Comparison of ENCODE assay signal across 8 cellular contexts in the genomic region with DNA sequence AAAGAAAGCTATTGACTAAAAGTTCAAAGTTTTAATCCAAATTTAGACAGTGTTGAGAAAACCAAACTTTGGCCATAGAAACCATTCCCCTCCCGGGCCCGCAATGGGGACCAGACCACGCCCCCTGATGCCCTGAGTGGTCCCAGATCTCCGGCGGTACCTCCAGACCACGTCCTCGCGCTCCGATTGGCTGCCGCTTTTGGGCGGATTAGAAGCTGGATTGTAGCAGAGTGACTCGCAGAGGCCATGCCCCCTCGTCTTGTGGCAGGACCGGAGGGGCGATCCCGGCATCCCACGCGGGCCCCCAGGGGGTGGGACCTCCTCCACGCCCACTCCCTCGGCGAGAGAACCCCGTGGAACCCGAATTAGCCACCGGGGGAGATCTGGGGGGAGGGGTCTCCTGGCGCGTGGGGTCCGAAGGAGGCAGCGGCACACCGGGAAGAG. TPM values are rescaled to one million over a fixed set of nuclear protein-coding genes. Genes with fewer than 3 reads are reported as not detected.
DNase-seq lines count a peak whose midpoint lies in the region; ATAC-seq and TF ChIP-seq lines count a peak whose summit lies in the region.

No MANE protein-coding gene starts in this region.

- no peak for TF ChIP-seq POLR2A in IMR-90 (IDR thresholded peaks at IDR 0.05; ENCODE audit: low read depth, low read length)
- peak in 1 of 2 donors; percentile 49 for TF ChIP-seq POLR2A in tibial nerve (IDR thresholded peaks at IDR 0.05)

- no peak overlapping the region for H2BK5ac ChIP-seq in IMR-90 (ENCODE audit: low read depth, low read length, poor library complexity, severe bottlenecking)

- 40% methylated on average over 2 of the region's 29 CpGs; no CpG with 5 or more reads in 1 of the 2 experiments for WGBS in IMR-90 (ENCODE audit: extremely low coverage in 2 of 2, insufficient read length in 1 of 2), 2 experiments
- WGBS in tibial nerve, 2 donors, result 18 to 21% methylated on average over 22 to 26 of the region's 29 CpGs

- 0 out of 2 replicates have a peak overlapping the region, but pooled peaks have one; percentile 1 for H4K91ac ChIP-seq in IMR-90 (ENCODE audit: insufficient read depth, low read depth, low read length)

- no peak overlapping the region for H3K18ac ChIP-seq in IMR-90 (ENCODE audit: low read depth, low read length)

- peak overlapping the region; percentile 77 for H3K27ac Mint-ChIP-seq in activated naive CD8-positive, alpha-beta T cell

- peak; percentile 94 for ATAC-seq in IMR-90 (ENCODE audit: low read depth)
- peak; percentile 89 for ATAC-seq in Right ventricle myocardium superior (ENCODE audit: poor library complexity)

- H2BK120ac ChIP-seq in IMR-90 (ENCODE audit: low read depth, low read length), result no peak overlapping the region

- in situ Hi-C loops in IMR-90 (cut with MboI; ENCODE audit: low sequenced_read_pairs), result loop anchor here (5.0 to 10.0 kb wide), 2 partner anchors 45 to 192 kb away; a partner anchor contains a TSS

- H3K79me1 ChIP-seq in IMR-90 (ENCODE audit: low read depth in 1 of 2, low read length in 2 of 2), result 0 out of 4 replicates have a peak, but pooled peaks cover 0 to 4% of the 10 kb centered on the region in 2 experiments

- CTCF ChIA-PET in IMR-90 (lab: Yijun Ruan, JAX), result interaction anchor here (2.0 kb wide), 1 partner anchor 42 kb away, joined by 14 read pairs; no protein-coding TSS in a partner anchor

- no peaks in the 10 kb centered on the region for H3K9me3 ChIP-seq in IMR-90 (ENCODE audit: control insufficient read depth, insufficient read depth, low read length)
- H3K9me3 ChIP-seq in SK-N-MC (ENCODE audit: low read depth, low read length), result no peaks in the 10 kb centered on the region
- no peaks in the 10 kb centered on the region for H3K9me3 ChIP-seq in tibial nerve

- intact Hi-C loops in IMR-90 (cut with micrococcal nuclease), result no loop called here
- intact Hi-C loops in Right ventricle myocardium superior (cut with DNase I), result no loop called here

- BruUV-seq in IMR-90 (replicated peaks; lab: Mats Ljungman, UMichigan), result no TSS peak

- TF ChIP-seq EP300 in tibial nerve (IDR thresholded peaks at IDR 0.05), result peak in 1 of 2 donors; percentile 27

- H2BK20ac ChIP-seq in IMR-90 (ENCODE audit: low read depth, low read length), result no peak overlapping the region

- no peak overlapping the region for H3K23ac ChIP-seq in IMR-90 (ENCODE audit: low read depth, low read length)

- no peak for TF ChIP-seq RAD21 in IMR-90 (IDR thresholded peaks at IDR 0.05; ENCODE audit: low read length)

- H3K4me3 ChIP-seq in GM12865 (ENCODE audit: low read depth, low read length) (peak overlapping the region; percentile 36), IMR-90 (ENCODE audit: insufficient read depth, low read depth, low read length) (peak overlapping the region; percentile 14; the same call in 1 of the 2 replicates), SK-N-MC (peak overlapping the region; percentile 82), tibial nerve (peak overlapping the region in 3 of 4 donors; percentile 17 to 48 (median 29))

- H3K4me2 ChIP-seq in IMR-90 (ENCODE audit: low read depth, low read length), result peak overlapping the region; percentile 86

- H4K8ac ChIP-seq in IMR-90 (ENCODE audit: low read depth in 2 of 2, low read length in 2 of 2), result peak overlapping the region in 1 of 2 experiments; percentile 46; a peak in 1 of 4 replicates

- H3K9me1 ChIP-seq in IMR-90 (ENCODE audit: insufficient read depth, low read length), result no peaks in the 10 kb centered on the region

- H4K20me1 ChIP-seq in IMR-90 (ENCODE audit: insufficient read depth, low read length), result no peaks in the 10 kb centered on the region

- peak; percentile 91 for DNase-seq in GM12865 (ENCODE audit: low read depth)
- DNase-seq in IMR-90, result peak; percentile 78
- DNase-seq in SK-N-MC (ENCODE audit: low read depth, low spot score), result no peak
- DNase-seq in Right ventricle myocardium superior, result peak; percentile 89
- peak; percentile 81 for DNase-seq in pons (ENCODE audit: low spot score)
- DNase-seq in tibial nerve (ENCODE audit: low spot score in 2 of 2), result peak; percentile 62 to 73
- no peak for DNase-seq in KG1 (lab: John Stamatoyannopoulos, UW)

- H3K4me3 Mint-ChIP-seq in activated naive CD8-positive, alpha-beta T cell, result peak overlapping the region; percentile 90

- H3K9me3 Mint-ChIP-seq in activated naive CD8-positive, alpha-beta T cell (ENCODE audit: low read depth), result no peaks in the 10 kb centered on the region

- H3K27ac ChIP-seq in IMR-90 (ENCODE audit: insufficient read depth, low read length), result peak overlapping the region; percentile 8; the same call in 1 of the 2 replicates
- H3K27ac ChIP-seq in SK-N-MC, result no peak overlapping the region
- H3K27ac ChIP-seq in tibial nerve, result peak overlapping the region; percentile 70 to 92 (median 80)

- H2AFZ ChIP-seq in IMR-90 (replicated peaks; ENCODE audit: low read length, poor library complexity), result peak overlapping the region; percentile 70

- peaks cover 19% of the 10 kb centered on the region for H3K4me1 Mint-ChIP-seq in activated naive CD8-positive, alpha-beta T cell (ENCODE audit: low read depth)

- POLR2A ChIA-PET in IMR-90 (lab: Charles Lee; ENCODE audit: unreplicated experiment), result interaction anchor here (0.5 kb wide), 1 partner anchor 117 kb away, joined by 7 read pairs; no protein-coding TSS in a partner anchor

- no peak for TF ChIP-seq CTCF in GM12865 (IDR thresholded peaks at IDR 0.05; ENCODE audit: insufficient read depth, low read depth, low read length, missing control alignments)
- no peak for TF ChIP-seq CTCF in IMR-90 (conservative IDR thresholded peaks at IDR 0.05; ENCODE audit: low read depth, low read length)
- TF ChIP-seq CTCF in tibial nerve (IDR thresholded peaks at IDR 0.05), result no peak

- no peaks in the 10 kb centered on the region for H3K27me3 ChIP-seq in IMR-90 (ENCODE audit: control insufficient read depth, insufficient read depth, low read length)
- H3K27me3 ChIP-seq in tibial nerve, result no peaks in the 10 kb centered on the region

- H3K9ac ChIP-seq in IMR-90 (ENCODE audit: low read depth, low read length) (no peak overlapping the region), SK-N-MC (ENCODE audit: insufficient read length) (peak overlapping the region; percentile 1)

- H2AK5ac ChIP-seq in IMR-90 (ENCODE audit: low read depth, low read length), result no peak overlapping the region

- H4K5ac ChIP-seq in IMR-90 (ENCODE audit: low read depth, low read length), result 0 out of 2 replicates have a peak overlapping the region, but pooled peaks have one; percentile 42

- peak overlapping the region; percentile 56 for H2AK9ac ChIP-seq in IMR-90 (replicated peaks; ENCODE audit: low read depth, low read length, poor library complexity)

- no peaks in the 10 kb centered on the region for H3K36me3 Mint-ChIP-seq in activated naive CD8-positive, alpha-beta T cell

- H2BK15ac ChIP-seq in IMR-90 (ENCODE audit: low read depth, low read length), result no peak overlapping the region

- H3K4ac ChIP-seq in IMR-90 (ENCODE audit: low read depth, low read length), result no peak overlapping the region; the same call in 1 of the 2 replicates

- H3K27me3 Mint-ChIP-seq in activated naive CD8-positive, alpha-beta T cell, result no peaks in the 10 kb centered on the region

- peaks cover 12% of the 10 kb centered on the region for H3K4me1 ChIP-seq in IMR-90 (ENCODE audit: control insufficient read depth, insufficient read depth, low read length)
- H3K4me1 ChIP-seq in tibial nerve, result peaks cover 0 to 30% (median 11%) of the 10 kb centered on the region in 4 donors

- peaks cover 8% of the 10 kb centered on the region for H3K36me3 ChIP-seq in IMR-90 (ENCODE audit: control insufficient read depth, insufficient read depth, low read length)
- H3K36me3 ChIP-seq in SK-N-MC (ENCODE audit: insufficient read depth, low read length), result no peaks in the 10 kb centered on the region
- peaks cover 0 to 62% (median 0%) of the 10 kb centered on the region in 3 donors for H3K36me3 ChIP-seq in tibial nerve

- no peak overlapping the region for H3K56ac ChIP-seq in IMR-90 (ENCODE audit: extremely low read depth, insufficient read depth, low read length)

- dilution Hi-C loops in IMR-90 (cut with HindIII; ENCODE audit: low sequenced_read_pairs, unreplicated experiment), result no loop called here

- no peak overlapping the region for H3K14ac ChIP-seq in IMR-90 (replicated peaks; ENCODE audit: low read depth, low read length)

TF ChIP-seq in IMR-90, 13 proteins besides CTCF, POLR2A, EP300 and RAD21 (continues in another document):
- TF ChIP-seq NFE2L2 (IDR thresholded peaks at IDR 0.05; ENCODE audit: low read depth, low read length) (no peak), CEBPB (IDR thresholded peaks at IDR 0.05; ENCODE audit: low read depth, low read length) (no peak), RFX5 (IDR thresholded peaks at IDR 0.05; ENCODE audit: low read depth, low read length) (no peak)

RNA-seq across cellular contexts. Expression of a gene that starts 0.8 kb away (rescaled TPM):
- total RNA-seq in IMR-90 (2012; rRNA removed) (0.54 and 0.56 TPM in 2 replicates), Right ventricle myocardium superior (1.9 TPM), tibial nerve (10 to 100 TPM; 20.1 to 34.5 (median 26.3) TPM)
- 4.5 and 5.6 TPM in 2 replicates for polyA plus RNA-seq in IMR-90 (2012; rRNA removed)
- 7.9 TPM in 2 replicates for polyA plus RNA-seq in IMR-90 (2012; cell fraction: cytosol; rRNA removed)
- polyA plus RNA-seq in IMR-90 (2012; cell fraction: nucleus; rRNA removed; ENCODE audit: low replicate concordance), result 14.0 and 14.9 TPM in 2 replicates

RNA-seq across cellular contexts. Expression of a gene that starts 26.3 kb away (rescaled TPM):
- total RNA-seq in IMR-90 (2012; rRNA removed) (20.1 and 21.7 TPM in 2 replicates), Right ventricle myocardium superior (59.5 TPM), tibial nerve (100 to 1,000 TPM in 1 of 4 donors, 10 to 100 TPM in 3; 75.8 to 108 (median 88.3) TPM)
- 42.2 and 45.3 TPM in 2 replicates for polyA plus RNA-seq in IMR-90 (2012; rRNA removed)
- polyA plus RNA-seq in IMR-90 (2012; cell fraction: cytosol; rRNA removed), result 28.9 and 55.2 TPM in 2 replicates
- polyA plus RNA-seq in IMR-90 (2012; cell fraction: nucleus; rRNA removed; ENCODE audit: low replicate concordance), result 35.9 and 75.7 TPM in 2 replicates

RNA-seq across cellular contexts. Expression of a gene that starts 31.3 kb away (rescaled TPM):
- total RNA-seq in IMR-90 (2012; rRNA removed) (4.2 and 4.5 TPM in 2 replicates), Right ventricle myocardium superior (17.7 TPM), tibial nerve (100 to 1,000 TPM; 211 to 444 (median 282) TPM)
- polyA plus RNA-seq in IMR-90 (2012; rRNA removed), result 14.4 and 17.2 TPM in 2 replicates
- 17.5 and 22.0 TPM in 2 replicates for polyA plus RNA-seq in IMR-90 (2012; cell fraction: cytosol; rRNA removed)
- polyA plus RNA-seq in IMR-90 (2012; cell fraction: nucleus; rRNA removed; ENCODE audit: low replicate concordance), result 28.8 and 60.3 TPM in 2 replicates

RNA-seq across cellular contexts. Expression of a gene that starts 35.1 kb away (rescaled TPM):
- total RNA-seq in IMR-90 (2012; rRNA removed), result 26.7 and 39.4 TPM in 2 replicates
- polyA plus RNA-seq in IMR-90 (2012; rRNA removed), result 87.7 and 104 TPM in 2 replicates
- 79.7 and 87.7 TPM in 2 replicates for polyA plus RNA-seq in IMR-90 (2012; cell fraction: cytosol; rRNA removed)
- 144 and 158 TPM in 2 replicates for polyA plus RNA-seq in IMR-90 (2012; cell fraction: nucleus; rRNA removed; ENCODE audit: low replicate concordance)
- 60.4 TPM for total RNA-seq in Right ventricle myocardium superior
- 100 to 1,000 TPM in 2 of 4 donors, 10 to 100 TPM in 2; 81.0 to 171 (median 101) TPM for total RNA-seq in tibial nerve

Comparison
In these comparisons a context has a peak if more than half of its experiments do, and no peak if none do; other contexts are left out.
1. DNase-seq: peak in GM12865 (single experiment), IMR-90 (single experiment), Right ventricle myocardium superior (single experiment), pons (single experiment) and tibial nerve (2 of 2); none in SK-N-MC (single experiment) and KG1 (single experiment).
2. H3K4me3 ChIP-seq: peak in every context shown above with its lines; median percentile 82 in SK-N-MC; 36 in GM12865; 29 in tibial nerve; 14 in IMR-90.
3. RNA of a gene that starts 31.3 kb away (total RNA-seq): 211 to 444 TPM in tibial nerve; 17.7 TPM in Right ventricle myocardium superior (single experiment) and 4.2 to 4.5 TPM in IMR-90; every median in the first group is over 10 times any median in the second.